19 cellular contexts compared by ENCODE assay signal in the genomic region with DNA sequence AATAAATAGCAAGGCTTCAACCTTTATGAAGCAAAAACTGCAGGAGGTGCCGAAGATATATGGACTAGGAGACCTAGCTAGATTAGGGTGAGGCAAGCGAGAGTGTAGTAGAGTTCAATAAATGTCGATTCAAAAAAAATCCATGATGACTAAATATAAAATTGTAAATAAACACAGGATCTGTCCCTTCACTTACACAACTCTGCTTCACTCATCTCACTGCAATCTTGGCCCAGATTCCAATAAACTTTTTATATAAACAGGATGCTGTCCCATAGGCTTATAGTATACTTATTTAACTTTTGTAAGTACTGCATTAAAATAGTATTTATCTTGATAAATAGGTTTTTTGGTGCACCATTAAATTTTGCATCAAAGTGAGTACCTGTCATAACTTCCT.
DNase-seq lines count a peak whose midpoint lies in the region; ATAC-seq and TF ChIP-seq lines count a peak whose summit lies in the region.
"Had no signal": no experiment of that assay in that cellular context is flagged by ENCODE, and none has a peak within 500 bp of the region (broad histone marks: within the 10 kb centered on the region; RNA-seq: fewer than 3 reads in every experiment).

No MANE protein-coding gene starts in this region.

- ATAC-seq in GM19463 (IDR thresholded peaks at IDR 0.05; ENCODE audit: unreplicated experiment) = no peak
- no peak for ATAC-seq in HG03025 (IDR thresholded peaks at IDR 0.05; ENCODE audit: low FRiP score, unreplicated experiment)
- ATAC-seq: CD8-positive, alpha-beta T cell had no signal

- intact Hi-C loops in MCF 10A (cut with micrococcal nuclease) = no loop called here
- intact Hi-C loops in mammary epithelial cell (cut with micrococcal nuclease) = no loop called here
- intact Hi-C loops in tibial artery (cut with DNase I; ENCODE audit: low total_unique reads) = no loop called here

- CTCF ChIA-PET in MCF 10A (lab: Yijun Ruan, JAX) (no interaction called here), mammary epithelial cell (lab: Charles Lee; ENCODE audit: low non-redundant PET) (no interaction called here)

- H2AFZ ChIP-seq in mammary epithelial cell (ENCODE audit: low read depth, low read length) = no peak overlapping the region
- H2AFZ ChIP-seq: GM23248 had no signal

- H4K20me1 ChIP-seq in mammary epithelial cell (ENCODE audit: insufficient read depth, low read length) = no peaks in the 10 kb centered on the region
- H4K20me1 ChIP-seq: BLaER1 had no signal

- no TSS peak for BruUV-seq in MCF 10A (replicated peaks; lab: Mats Ljungman, UMichigan)
- no TSS peak for BruUV-seq in mammary epithelial cell (replicated peaks; lab: Mats Ljungman, UMichigan)

- H3K36me3 ChIP-seq in mammary epithelial cell (ENCODE audit: insufficient read depth, low read length) (no peaks in the 10 kb centered on the region), adipocyte (ENCODE audit: control insufficient read depth, insufficient read depth, low read length, severe bottlenecking) (no peaks in the 10 kb centered on the region), tibial artery (no peaks in the 10 kb centered on the region)
- H3K36me3 ChIP-seq: BLaER1 had no signal

- H3K9me3 Mint-ChIP-seq in MCF 10A (ENCODE audit: unreplicated experiment) = peaks cover 13% of the 10 kb centered on the region

- in situ Hi-C loops in mammary epithelial cell (cut with MboI; ENCODE audit: low sequenced_read_pairs in 2 of 2) = no loop called here

- no peaks in the 10 kb centered on the region for H3K27me3 Mint-ChIP-seq in MCF 10A (ENCODE audit: insufficient read depth, unreplicated experiment)
- H3K27me3 Mint-ChIP-seq: B cell; CD4-positive, CD25-positive, alpha-beta regulatory T cell had no signal

- DNase-seq in MCF 10A (ENCODE audit: unreplicated experiment) = peak; percentile 48
- no peak for DNase-seq in mammary epithelial cell
- peak; percentile 17 for DNase-seq in adipocyte (ENCODE audit: low read depth)
- peak; percentile 11 for DNase-seq in fibroblast of mammary gland (ENCODE audit: low read depth)
- no peak for DNase-seq in tibial artery
- DNase-seq in HK-2 (ENCODE audit: unreplicated experiment) = no peak
- DNase-seq: Caco-2; CD4-positive, CD25-positive, alpha-beta regulatory T cell; CD8-positive, alpha-beta T cell; DMS153; DND-41; GM23248; HFFc6 had no signal

- 58% methylated on average over 3 of the region's 3 CpGs for WGBS in mammary epithelial cell (ENCODE audit: low coverage, missing lambda C conversion rate)

- dilution Hi-C loops in mammary epithelial cell (cut with HindIII; ENCODE audit: low sequenced_read_pairs) = no loop called here

- no peaks in the 10 kb centered on the region for H3K79me2 ChIP-seq in mammary epithelial cell (ENCODE audit: insufficient read depth, low read length)

- H3K4me2 ChIP-seq in mammary epithelial cell (ENCODE audit: insufficient read depth, low read depth, low read length) = no peak overlapping the region
- H3K4me2 ChIP-seq: BLaER1 had no signal

- H3K9ac ChIP-seq in mammary epithelial cell (ENCODE audit: insufficient read depth, low read length) = no peak overlapping the region
- H3K9ac ChIP-seq in adipocyte (ENCODE audit: low read length) = no peak overlapping the region
- H3K9ac ChIP-seq: BLaER1, GM23248 had no signal

- no peaks in the 10 kb centered on the region for H3K36me3 Mint-ChIP-seq in MCF 10A (ENCODE audit: insufficient read depth, unreplicated experiment)
- H3K36me3 Mint-ChIP-seq: CD4-positive, CD25-positive, alpha-beta regulatory T cell; CD8-positive, alpha-beta T cell had no signal

- POLR2A ChIA-PET in MCF 10A (lab: Yijun Ruan, JAX) = no interaction called here

- no peak overlapping the region for H3K4me3 Mint-ChIP-seq in MCF 10A (ENCODE audit: unreplicated experiment)
- H3K4me3 Mint-ChIP-seq: B cell; CD4-positive, CD25-positive, alpha-beta regulatory T cell; CD8-positive, alpha-beta T cell; HFFc6 had no signal

- H3K4me3 ChIP-seq in mammary epithelial cell (replicated peaks in 1 of 3; ENCODE audit: insufficient read depth in 1 of 3, low read depth in 2 of 3, low read length in 3 of 3) = no peak overlapping the region
- no peak overlapping the region for H3K4me3 ChIP-seq in adipocyte (ENCODE audit: low read length)
- H3K4me3 ChIP-seq in fibroblast of mammary gland (ENCODE audit: control insufficient read depth, low read depth, low read length) = no peak overlapping the region
- no peak overlapping the region for H3K4me3 ChIP-seq in tibial artery
- H3K4me3 ChIP-seq: BLaER1, GM23248 had no signal

- no peaks in the 10 kb centered on the region for H3K27me3 ChIP-seq in mammary epithelial cell (ENCODE audit: insufficient read depth, low read length)
- no peaks in the 10 kb centered on the region for H3K27me3 ChIP-seq in adipocyte (replicated peaks; ENCODE audit: control insufficient read depth, insufficient read depth, low read length)
- no peaks in the 10 kb centered on the region for H3K27me3 ChIP-seq in tibial artery
- H3K27me3 ChIP-seq: BLaER1 had no signal

- H3K27ac Mint-ChIP-seq in MCF 10A (ENCODE audit: low read depth, unreplicated experiment) = no peak overlapping the region
- H3K27ac Mint-ChIP-seq: B cell; CD4-positive, CD25-positive, alpha-beta regulatory T cell; CD8-positive, alpha-beta T cell; HFFc6 had no signal

- no peaks in the 10 kb centered on the region for H3K4me1 Mint-ChIP-seq in MCF 10A (ENCODE audit: insufficient read depth, unreplicated experiment)
- H3K4me1 Mint-ChIP-seq: B cell; CD4-positive, CD25-positive, alpha-beta regulatory T cell had no signal

- TF ChIP-seq CTCF in MCF 10A (IDR thresholded peaks at IDR 0.05; ENCODE audit: unreplicated experiment) = no peak
- no peak for TF ChIP-seq CTCF in mammary epithelial cell (conservative IDR thresholded peaks at IDR 0.05 in 1 of 2, IDR thresholded peaks at IDR 0.05 in 1 of 2; ENCODE audit: extremely low read depth in 1 of 2, insufficient read depth in 1 of 2, low read depth in 1 of 2, low read length in 2 of 2)
- TF ChIP-seq CTCF in fibroblast of mammary gland (conservative IDR thresholded peaks at IDR 0.05; ENCODE audit: control insufficient read depth, insufficient read depth, low read depth, low read length) = no peak
- no peak for TF ChIP-seq CTCF in tibial artery (IDR thresholded peaks at IDR 0.05)

- H3K27ac ChIP-seq in mammary epithelial cell (ENCODE audit: insufficient read depth, low read depth, low read length) = no peak overlapping the region
- no peak overlapping the region for H3K27ac ChIP-seq in tibial artery
- H3K27ac ChIP-seq: 22Rv1, BLaER1, C4-2B, GM23248 had no signal

- no peaks in the 10 kb centered on the region for H3K4me1 ChIP-seq in mammary epithelial cell (ENCODE audit: insufficient read depth, low read length)
- H3K4me1 ChIP-seq in adipocyte (ENCODE audit: control insufficient read depth, insufficient read depth, low read length) = no peaks in the 10 kb centered on the region
- no peaks in the 10 kb centered on the region for H3K4me1 ChIP-seq in tibial artery
- H3K4me1 ChIP-seq: BLaER1, Caco-2 had no signal

- H3K9me3 ChIP-seq in mammary epithelial cell (replicated peaks; ENCODE audit: insufficient read depth, low read length) = no peaks in the 10 kb centered on the region
- H3K9me3 ChIP-seq in adipocyte (ENCODE audit: control insufficient read depth, low read length) = peaks cover 8% of the 10 kb centered on the region
- peaks cover 0 to 8% (median 0%) of the 10 kb centered on the region in 3 donors for H3K9me3 ChIP-seq in tibial artery
- H3K9me3 ChIP-seq: BLaER1, Caco-2 had no signal

Comparison
In these comparisons a context has a peak if more than half of its experiments do, and no peak if none do; other contexts are left out.
1. DNase-seq: peak in MCF 10A (single experiment), adipocyte (single experiment) and fibroblast of mammary gland (single experiment); none in mammary epithelial cell (single experiment), tibial artery (0 of 2) and HK-2 (single experiment).